21 cellular contexts compared by ENCODE assay signal in the genomic region with DNA sequence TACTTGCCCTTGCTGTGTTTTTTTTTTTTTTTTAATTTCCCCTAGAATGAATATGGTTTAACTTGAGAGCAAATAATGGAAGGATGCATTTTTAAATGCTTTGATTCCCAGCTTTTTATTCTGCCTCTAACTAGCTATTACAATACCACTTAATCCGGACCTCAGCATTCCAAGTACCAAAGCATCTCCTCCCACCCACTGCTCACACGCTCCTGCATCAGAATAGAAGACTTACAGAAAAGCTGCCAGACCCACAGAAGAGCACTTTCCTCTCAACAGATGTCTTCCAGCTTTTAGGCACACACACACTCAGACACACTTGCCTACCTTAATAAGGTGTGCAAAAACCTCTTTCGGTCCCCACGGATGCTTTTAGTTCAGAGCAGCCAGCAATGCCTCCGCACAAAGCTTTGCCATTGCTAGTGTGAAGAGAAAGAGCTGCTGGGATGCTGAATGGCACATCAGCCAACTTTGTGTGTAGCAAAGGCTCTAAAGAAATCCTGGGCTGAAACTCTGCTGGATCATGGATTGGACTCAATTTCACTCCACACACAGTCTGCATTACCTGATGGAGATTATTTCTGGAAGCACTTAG.
A peak's percentile ranks its signal among the peaks of the same experiment; 100 is the strongest.
DNase-seq lines count a peak whose midpoint lies in the region; ATAC-seq and TF ChIP-seq lines count a peak whose summit lies in the region.
"Had no signal": no experiment of that assay in that cellular context is flagged by ENCODE, and none has a peak within 500 bp of the region (broad histone marks: within the 10 kb centered on the region; RNA-seq: fewer than 3 reads in every experiment).

No MANE protein-coding gene starts in this region.

- H3K36me3 ChIP-seq in SK-N-SH (replicated peaks in 1 of 2; ENCODE audit: control insufficient read depth in 1 of 2, insufficient read depth in 2 of 2, low read length in 1 of 2): no peaks in the 10 kb centered on the region
- H3K36me3 ChIP-seq: left ventricle myocardium inferior, ovary, upper lobe of right lung had no signal

- no peak overlapping the region for H3K27ac ChIP-seq in SK-N-SH (ENCODE audit: low read depth in 2 of 2, low read length in 1 of 2)
- no peak overlapping the region for H3K27ac ChIP-seq in RWPE1
- H3K27ac ChIP-seq: GM23248, left ventricle myocardium inferior, ovary, SK-N-MC, upper lobe of right lung had no signal

- H3K9me3 ChIP-seq in SK-N-SH: no peaks in the 10 kb centered on the region
- H3K9me3 ChIP-seq: left ventricle myocardium inferior, ovary, upper lobe of right lung had no signal

- TF ChIP-seq EP300 in SK-N-SH (IDR thresholded peaks at IDR 0.05; ENCODE audit: borderline replicate concordance in 1 of 2, low read depth in 1 of 2, low read length in 1 of 2): no peak

- 8% methylated on average over 5 of the region's 5 CpGs for WGBS in SK-N-SH (ENCODE audit: low lambda C conversion rate)

- no peak overlapping the region for H2AFZ ChIP-seq in SK-N-SH (ENCODE audit: low read depth)
- H2AFZ ChIP-seq: GM23248 had no signal

- no peaks in the 10 kb centered on the region for H4K20me1 ChIP-seq in SK-N-SH (ENCODE audit: insufficient read depth)

- no peaks in the 10 kb centered on the region for H3K79me2 ChIP-seq in SK-N-SH (ENCODE audit: insufficient read depth)

- no peaks in the 10 kb centered on the region for H3K9me2 ChIP-seq in SK-N-SH

- no peaks in the 10 kb centered on the region for H3K27me3 ChIP-seq in SK-N-SH (ENCODE audit: insufficient read depth)
- H3K27me3 ChIP-seq: ovary, upper lobe of right lung had no signal

- no peaks in the 10 kb centered on the region for H3F3A ChIP-seq in SK-N-SH (replicated peaks; ENCODE audit: insufficient read depth)

- peak overlapping the region in 1 of 2 experiments; percentile 2; a peak in 1 of 4 replicates for H3K4me3 ChIP-seq in SK-N-SH (ENCODE audit: low read depth in 2 of 2, low read length in 1 of 2)
- H3K4me3 ChIP-seq: GM23248, left ventricle myocardium inferior, ovary, SK-N-MC, upper lobe of right lung had no signal

- ATAC-seq in SK-N-SH treated with all-trans-retinoic acid at 6 μM for 48 hours: no peak
- ATAC-seq in activated CD4-positive, CD25-positive, alpha-beta regulatory T cell treated with anti-CD3 and anti-CD28 coated beads, Interleukin-2, amount 50 U/mL, for 24 hours: no peak
- ATAC-seq: activated T-helper 17 cell treated with anti-CD3 and anti-CD28 coated beads, Interleukin-2, amount 50 U/mL, for 72 hours; stimulated activated naive CD8-positive, alpha-beta T cell treated with anti-CD3 and anti-CD28 coated beads, Interleukin-15, amount 100 ng/mL, for 72 hours; upper lobe of right lung had no signal

- peak; percentile 18 for DNase-seq in SK-N-SH
- DNase-seq in cerebellum (ENCODE audit: low spot score): peak; percentile 50
- peak; percentile 10 for DNase-seq in midbrain (lab: John Stamatoyannopoulos, UW)
- peak; percentile 66 for DNase-seq in superior temporal gyrus (ENCODE audit: extremely low spot score)
- DNase-seq in stimulated activated CD4-positive, alpha-beta T cell treated with anti-CD3 and anti-CD28 coated beads, Interleukin-4, amount 100 ng/mL, for 24 hours: no peak
- DNase-seq in RWPE1 (ENCODE audit: low spot score): no peak
- DNase-seq: 8988T; activated CD4-positive, alpha-beta T cell treated with anti-CD3 and anti-CD28 coated beads for 1 hour; activated naive CD8-positive, alpha-beta T cell treated with anti-CD3 and anti-CD28 coated beads, Interleukin-2, amount 10 ng/mL, durations not matched to agents 7 days and 5 days; GM23248; left ventricle myocardium inferior; NCI-H2171; NCI-H82; ovary; stimulated activated naive CD8-positive, alpha-beta T cell treated with anti-CD3 and anti-CD28 coated beads, Interleukin-15, amount 100 ng/mL, for 72 hours; T-helper 9 cell; upper lobe of right lung had no signal

- H3K4me1 ChIP-seq in SK-N-SH (ENCODE audit: control insufficient read depth in 1 of 2, insufficient read depth in 2 of 2, low read depth in 1 of 2, low read length in 1 of 2): no peaks in the 10 kb centered on the region
- H3K4me1 ChIP-seq: upper lobe of right lung had no signal

- no peak overlapping the region for H3K9ac ChIP-seq in SK-N-SH
- H3K9ac ChIP-seq: GM23248 had no signal

- POLR2A ChIA-PET in SK-N-SH (lab: Yijun Ruan, JAX) (no interaction called here), RWPE1 (lab: Yijun Ruan, JAX; ENCODE audit: low non-redundant PET) (no interaction called here)

- CTCF ChIA-PET in SK-N-SH (lab: Yijun Ruan, JAX): interaction anchor here (1.0 to 1.4 kb wide), 2 partner anchors 17 to 26 kb away, joined by 3 read pairs; no protein-coding TSS in a partner anchor
- CTCF ChIA-PET in RWPE1 (lab: Yijun Ruan, JAX): interaction anchor here (0.6 kb wide), 1 partner anchor 234 kb away, joined by 6 read pairs; no protein-coding TSS in a partner anchor

- H3K4me2 ChIP-seq in SK-N-SH: no peak overlapping the region

- no peak for TF ChIP-seq RAD21 in SK-N-SH (IDR thresholded peaks at IDR 0.05; ENCODE audit: low read length)

- no peak for TF ChIP-seq CTCF in SK-N-SH (IDR thresholded peaks at IDR 0.05)
- TF ChIP-seq CTCF in RWPE1 (conservative IDR thresholded peaks at IDR 0.05; ENCODE audit: low read depth): no peak

TF ChIP-seq in SK-N-SH, 30 proteins besides CTCF, POLR2A, EP300 and RAD21 (continues in another document):
- TF ChIP-seq TCF12 (IDR thresholded peaks at IDR 0.05) (no peak), FOXJ3 (CRISPR knock-in tag; IDR thresholded peaks at IDR 0.05) (no peak), YY1 (IDR thresholded peaks at IDR 0.05; ENCODE audit: low read depth) (no peak), NRF1 (IDR thresholded peaks at IDR 0.05; ENCODE audit: low read depth, low read length) (no peak), SIN3A (IDR thresholded peaks at IDR 0.05; ENCODE audit: borderline replicate concordance, low read depth, low read length) (no peak), RXRA (IDR thresholded peaks at IDR 0.05; ENCODE audit: borderline replicate concordance, low read depth) (no peak)
- TF ChIP-seq, protein P1, sequence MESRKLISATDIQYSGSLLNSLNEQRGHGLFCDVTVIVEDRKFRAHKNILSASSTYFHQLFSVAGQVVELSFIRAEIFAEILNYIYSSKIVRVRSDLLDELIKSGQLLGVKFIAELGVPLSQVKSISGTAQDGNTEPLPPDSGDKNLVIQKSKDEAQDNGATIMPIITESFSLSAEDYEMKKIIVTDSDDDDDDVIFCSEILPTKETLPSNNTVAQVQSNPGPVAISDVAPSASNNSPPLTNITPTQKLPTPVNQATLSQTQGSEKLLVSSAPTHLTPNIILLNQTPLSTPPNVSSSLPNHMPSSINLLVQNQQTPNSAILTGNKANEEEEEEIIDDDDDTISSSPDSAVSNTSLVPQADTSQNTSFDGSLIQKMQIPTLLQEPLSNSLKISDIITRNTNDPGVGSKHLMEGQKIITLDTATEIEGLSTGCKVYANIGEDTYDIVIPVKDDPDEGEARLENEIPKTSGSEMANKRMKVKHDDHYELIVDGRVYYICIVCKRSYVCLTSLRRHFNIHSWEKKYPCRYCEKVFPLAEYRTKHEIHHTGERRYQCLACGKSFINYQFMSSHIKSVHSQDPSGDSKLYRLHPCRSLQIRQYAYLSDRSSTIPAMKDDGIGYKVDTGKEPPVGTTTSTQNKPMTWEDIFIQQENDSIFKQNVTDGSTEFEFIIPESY (IDR thresholded peaks at IDR 0.05; ENCODE audit: borderline replicate concordance, low read depth): no peak
- TF ChIP-seq, protein P2, sequence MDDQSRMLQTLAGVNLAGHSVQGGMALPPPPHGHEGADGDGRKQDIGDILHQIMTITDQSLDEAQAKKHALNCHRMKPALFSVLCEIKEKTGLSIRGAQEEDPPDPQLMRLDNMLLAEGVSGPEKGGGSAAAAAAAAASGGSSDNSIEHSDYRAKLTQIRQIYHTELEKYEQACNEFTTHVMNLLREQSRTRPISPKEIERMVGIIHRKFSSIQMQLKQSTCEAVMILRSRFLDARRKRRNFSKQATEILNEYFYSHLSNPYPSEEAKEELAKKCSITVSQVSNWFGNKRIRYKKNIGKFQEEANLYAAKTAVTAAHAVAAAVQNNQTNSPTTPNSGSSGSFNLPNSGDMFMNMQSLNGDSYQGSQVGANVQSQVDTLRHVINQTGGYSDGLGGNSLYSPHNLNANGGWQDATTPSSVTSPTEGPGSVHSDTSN (IDR thresholded peaks at IDR 0.05): no peak

TF ChIP-seq in SK-N-SH treated with all-trans-retinoic acid at 6 μM for 48 hours, 23 proteins besides CTCF, POLR2A, EP300 and RAD21:
- no peak for TF ChIP-seq ZNF565 (CRISPR knock-in tag; conservative IDR thresholded peaks at IDR 0.05; ENCODE audit: low read depth)

Comparison
In these comparisons a context has a peak if more than half of its experiments do, and no peak if none do; other contexts are left out.
1. DNase-seq: peak in SK-N-SH (single experiment), cerebellum (single experiment), midbrain (single experiment) and superior temporal gyrus (single experiment); none in stimulated activated CD4-positive, alpha-beta T cell treated with anti-CD3 and anti-CD28 coated beads, Interleukin-4, amount 100 ng/mL, for 24 hours (single experiment) and RWPE1 (single experiment).